In genomic region chr22:17131686-17132085, GRCh38 we compare ENCODE assay signal across 3 cellular contexts.
TF ChIP-seq lines count a peak whose summit lies in the region.

No MANE protein-coding gene starts in this region.

TF ChIP-seq in GM23338, 12 proteins besides CTCF, POLR2A, EP300 and RAD21:
- TF ChIP-seq ZNF331 (CRISPR knock-in tag; IDR thresholded peaks at IDR 0.05; ENCODE audit: low read depth) (no peak), JUNB (IDR thresholded peaks at IDR 0.05; ENCODE audit: unreplicated experiment) (no peak)

TF ChIP-seq in WTC11, 78 proteins besides CTCF, POLR2A, EP300 and RAD21:
- TF ChIP-seq PREB (CRISPR knock-in tag; IDR thresholded peaks at IDR 0.05; ENCODE audit: borderline replicate concordance) (no peak), ATF6 (CRISPR knock-in tag; IDR thresholded peaks at IDR 0.05) (no peak), CREB1 (CRISPR knock-in tag; IDR thresholded peaks at IDR 0.05) (no peak), NR3C1 (CRISPR knock-in tag; conservative IDR thresholded peaks at IDR 0.05; ENCODE audit: low read depth) (no peak), RELA (CRISPR knock-in tag; IDR thresholded peaks at IDR 0.05; ENCODE audit: borderline replicate concordance) (no peak), JAZF1 (CRISPR knock-in tag; IDR thresholded peaks at IDR 0.05) (no peak), ZNF423 (CRISPR knock-in tag; IDR thresholded peaks at IDR 0.05) (no peak), ZMAT4 (CRISPR knock-in tag; IDR thresholded peaks at IDR 0.05) (no peak), SMAD4 (CRISPR knock-in tag; IDR thresholded peaks at IDR 0.05) (no peak), NFE2L1 (CRISPR knock-in tag; IDR thresholded peaks at IDR 0.05) (no peak), MAX (CRISPR knock-in tag; IDR thresholded peaks at IDR 0.05) (no peak), ZNF219 (CRISPR knock-in tag; IDR thresholded peaks at IDR 0.05; ENCODE audit: borderline replicate concordance) (no peak), FOXK1 (CRISPR knock-in tag; IDR thresholded peaks at IDR 0.05) (no peak), CDX4 (CRISPR knock-in tag; IDR thresholded peaks at IDR 0.05; ENCODE audit: borderline replicate concordance) (no peak), CREM (CRISPR knock-in tag; IDR thresholded peaks at IDR 0.05) (no peak)

TF ChIP-seq in neural cell, 6 proteins besides CTCF, POLR2A, EP300 and RAD21:
- TF ChIP-seq REST (IDR thresholded peaks at IDR 0.05; ENCODE audit: borderline replicate concordance) (peak; percentile 19), MXI1 (conservative IDR thresholded peaks at IDR 0.05; ENCODE audit: poor library complexity, severe bottlenecking) (peak; percentile 61), SMC3 (conservative IDR thresholded peaks at IDR 0.05; ENCODE audit: poor library complexity) (peak; percentile 75), POLR2AphosphoS5 (IDR thresholded peaks at IDR 0.05) (peak; percentile 54), TAF1 (IDR thresholded peaks at IDR 0.05; ENCODE audit: low read depth) (no peak), EZH2 (IDR thresholded peaks at IDR 0.05; ENCODE audit: borderline replicate concordance, insufficient read depth, low read length, poor library complexity, severe bottlenecking) (no peak)
